In genomic region chr17:79852748-79853147, GRCh38 we compare ENCODE assay signal across 8 cellular contexts.
DNase-seq lines count a peak whose midpoint lies in the region; ATAC-seq and TF ChIP-seq lines count a peak whose summit lies in the region.

No MANE protein-coding gene starts in this region.

- no peak for TF ChIP-seq CTCF in RWPE1 (conservative IDR thresholded peaks at IDR 0.05; ENCODE audit: low read depth)
- TF ChIP-seq CTCF in GM13977 (IDR thresholded peaks at IDR 0.05; ENCODE audit: extremely low read depth, insufficient read depth, missing control alignments): no peak

- H3K27ac ChIP-seq in RWPE1 (peak overlapping the region; percentile 84), epithelial cell of prostate (peak overlapping the region; percentile 85)

- in situ Hi-C loops in GM13977 (cut with MboI; ENCODE audit: low pct_unique_long_range_greater_than_20kb, low sequenced_read_pairs, unreplicated experiment): no loop called here

- peaks cover 13% of the 10 kb centered on the region for H3K4me1 Mint-ChIP-seq in stimulated activated effector memory CD8-positive, alpha-beta T cell treated with anti-CD3 and anti-CD28 coated beads, Interleukin-12 subunit alpha, Interleukin-12 subunit beta, amount 100 ng/mL, for 72 hours

- POLR2A ChIA-PET in RWPE1 (lab: Yijun Ruan, JAX; ENCODE audit: low non-redundant PET): no interaction called here

- H3K4me3 Mint-ChIP-seq in stimulated activated effector memory CD8-positive, alpha-beta T cell treated with anti-CD3 and anti-CD28 coated beads, Interleukin-12 subunit alpha, Interleukin-12 subunit beta, amount 100 ng/mL, for 72 hours: peak overlapping the region; percentile 42

- H3K27ac Mint-ChIP-seq in stimulated activated effector memory CD8-positive, alpha-beta T cell treated with anti-CD3 and anti-CD28 coated beads, Interleukin-12 subunit alpha, Interleukin-12 subunit beta, amount 100 ng/mL, for 72 hours: no peak overlapping the region

- H3K36me3 Mint-ChIP-seq in stimulated activated effector memory CD8-positive, alpha-beta T cell treated with anti-CD3 and anti-CD28 coated beads, Interleukin-12 subunit alpha, Interleukin-12 subunit beta, amount 100 ng/mL, for 72 hours: peaks cover 5% of the 10 kb centered on the region

- H3K9me3 Mint-ChIP-seq in stimulated activated effector memory CD8-positive, alpha-beta T cell treated with anti-CD3 and anti-CD28 coated beads, Interleukin-12 subunit alpha, Interleukin-12 subunit beta, amount 100 ng/mL, for 72 hours: no peaks in the 10 kb centered on the region

- CTCF ChIA-PET in RWPE1 (lab: Yijun Ruan, JAX): interaction anchor here (0.7 kb wide), 1 partner anchor 40 kb away, joined by 3 read pairs; no protein-coding TSS in a partner anchor

- no peak for ATAC-seq in stimulated activated effector memory CD8-positive, alpha-beta T cell treated with anti-CD3 and anti-CD28 coated beads, Interleukin-12 subunit alpha, Interleukin-12 subunit beta, amount 100 ng/mL, for 72 hours
- ATAC-seq in HG03378 (IDR thresholded peaks at IDR 0.05; ENCODE audit: unreplicated experiment): no peak

- peak; percentile 20 for DNase-seq in DMS79 treated with DMSO at 0.1 percent for 48 hours (lab: John Stamatoyannopoulos, UW)
- no peak for DNase-seq in DMS79 (lab: John Stamatoyannopoulos, UW)
- DNase-seq in RWPE1 (ENCODE audit: low spot score): peak; percentile 57
- DNase-seq in epithelial cell of prostate (ENCODE audit: low read depth, low spot score): peak; percentile 58
- no peak for DNase-seq in stimulated activated effector memory CD8-positive, alpha-beta T cell treated with anti-CD3 and anti-CD28 coated beads, Interleukin-12 subunit alpha, Interleukin-12 subunit beta, amount 100 ng/mL, for 72 hours (ENCODE audit: low spot score in 2 of 2)
- no peak for DNase-seq in GM13977 (ENCODE audit: low spot score)
- no peak for DNase-seq in NCI-H345 (lab: John Stamatoyannopoulos, UW)

Comparison
In these comparisons a context has a peak if more than half of its experiments do, and no peak if none do; other contexts are left out.
1. DNase-seq: peak in DMS79 treated with DMSO at 0.1 percent for 48 hours (single experiment), RWPE1 (single experiment) and epithelial cell of prostate (single experiment); none in DMS79 (single experiment), stimulated activated effector memory CD8-positive, alpha-beta T cell treated with anti-CD3 and anti-CD28 coated beads, Interleukin-12 subunit alpha, Interleukin-12 subunit beta, amount 100 ng/mL, for 72 hours (0 of 2), GM13977 (single experiment) and NCI-H345 (single experiment).